In genomic region chr1:157878059-157878458, GRCh38 we compare ENCODE assay signal across 7 cellular contexts. TPM values are rescaled to one million over a fixed set of nuclear protein-coding genes. Genes with fewer than 3 reads are reported as not detected.
DNase-seq lines count a peak whose midpoint lies in the region; ATAC-seq and TF ChIP-seq lines count a peak whose summit lies in the region.

No MANE protein-coding gene starts in this region.

- no peak overlapping the region for H3K27ac Mint-ChIP-seq in endothelial cell (ENCODE audit: unreplicated experiment)
- H3K27ac Mint-ChIP-seq in T-cell = no peak overlapping the region

- H3K4me1 Mint-ChIP-seq in endothelial cell (ENCODE audit: unreplicated experiment) = no peaks in the 10 kb centered on the region
- no peaks in the 10 kb centered on the region for H3K4me1 Mint-ChIP-seq in T-cell

- H3K4me3 ChIP-seq in GM12864 (ENCODE audit: low read depth, low read length) = no peak overlapping the region
- no peak overlapping the region for H3K4me3 ChIP-seq in cardiac fibroblast (replicated peaks in 1 of 2; ENCODE audit: low read depth in 2 of 2, low read length in 2 of 2)

- no peaks in the 10 kb centered on the region for H3K36me3 Mint-ChIP-seq in endothelial cell (ENCODE audit: low read depth, unreplicated experiment)
- no peaks in the 10 kb centered on the region for H3K36me3 Mint-ChIP-seq in T-cell

- TF ChIP-seq CTCF in GM12864 (IDR thresholded peaks at IDR 0.05; ENCODE audit: low read depth, low read length, missing control alignments) (peak; percentile 50), cardiac fibroblast (IDR thresholded peaks at IDR 0.05; ENCODE audit: low read depth, low read length) (peak; percentile 19), endothelial cell (IDR thresholded peaks at IDR 0.05; ENCODE audit: unreplicated experiment) (no peak)

- H3K9me3 Mint-ChIP-seq in endothelial cell (ENCODE audit: unreplicated experiment) = no peaks in the 10 kb centered on the region
- H3K9me3 Mint-ChIP-seq in T-cell = no peaks in the 10 kb centered on the region

- DNase-seq in GM12864 (ENCODE audit: low read depth) (no peak), NCI-H2029 treated with DMSO at 0.1 percent for 48 hours (lab: John Stamatoyannopoulos, UW) (peak; percentile 11), cardiac fibroblast (ENCODE audit: low read depth in 2 of 2) (peak; percentile 52 to 62), myocyte (ENCODE audit: low read depth) (peak; percentile 50), endothelial cell (ENCODE audit: low spot score) (no peak), T-cell (no peak)

- H3K4me3 Mint-ChIP-seq in endothelial cell (ENCODE audit: unreplicated experiment) = no peak overlapping the region
- H3K4me3 Mint-ChIP-seq in T-cell = no peak overlapping the region

- ATAC-seq in GM21825 (IDR thresholded peaks at IDR 0.05; ENCODE audit: unreplicated experiment) (no peak), T-cell (replicated peaks in 1 of 4) (no peak)

- H3K27me3 Mint-ChIP-seq in endothelial cell (ENCODE audit: unreplicated experiment) (no peaks in the 10 kb centered on the region), T-cell (peaks cover 12 to 27% of the 10 kb centered on the region in 2 donors)

- POLR2A ChIA-PET in T-cell (lab: Charles Lee) = no interaction called here

- CTCF ChIA-PET in T-cell (lab: Charles Lee) = no interaction called here

RNA-seq across cellular contexts. Expression of gene CD5L, which starts 36.5 kb away (rescaled TPM):
- total RNA-seq in myocyte = not detected in 2 replicates
- polyA plus RNA-seq in myocyte (2012) = not detected
- not detected for total RNA-seq in endothelial cell (ENCODE audit: unreplicated experiment)
- not detected for total RNA-seq in T-cell

RNA-seq across cellular contexts. Expression of gene FCRL1, which starts 58.1 kb away (rescaled TPM):
- not detected in 2 replicates for total RNA-seq in myocyte
- polyA plus RNA-seq in myocyte (2012) = not detected
- not detected for total RNA-seq in endothelial cell (ENCODE audit: unreplicated experiment)
- 10 to 100 TPM in 1 of 5 donors, 1 to 10 TPM in 4; 2.4 to 11.9 (median 4.9) TPM for total RNA-seq in T-cell

Comparison
In these comparisons a context has a peak if more than half of its experiments do, and no peak if none do; other contexts are left out.
1. DNase-seq: peak in NCI-H2029 treated with DMSO at 0.1 percent for 48 hours (single experiment), cardiac fibroblast (2 of 2) and myocyte (single experiment); none in GM12864 (single experiment), endothelial cell (single experiment) and T-cell (0 of 34).